10 cellular contexts compared by ENCODE assay signal in genomic region chr1:207869859-207870258, GRCh38. TPM values are rescaled to one million over a fixed set of nuclear protein-coding genes. Genes with fewer than 3 reads are reported as not detected.
DNase-seq lines count a peak whose midpoint lies in the region; ATAC-seq and TF ChIP-seq lines count a peak whose summit lies in the region.
"Had no signal": no experiment of that assay in that cellular context is flagged by ENCODE, and none has a peak within 500 bp of the region (broad histone marks: within the 10 kb centered on the region; RNA-seq: fewer than 3 reads in every experiment).

No MANE protein-coding gene starts in this region.

- no peaks in the 10 kb centered on the region for H3K9me3 Mint-ChIP-seq in T-helper 1 cell treated with Interleukin-12 subunit alpha and Interleukin-12 subunit beta and Interleukin-4 antibody, amounts not matched to agents 30 μg/mL and 1 μg/mL, for 36 hours
- H3K9me3 Mint-ChIP-seq in activated B cell treated with CpG ODN at 0.5 μM for 24 hours, result no peaks in the 10 kb centered on the region

- WGBS in gastroesophageal sphincter (ENCODE audit: low coverage in 1 of 2), 2 donors, result 86 to 95% methylated on average over 5 to 6 of the region's 6 CpGs
- 79 to 88% (median 83%) methylated on average over 6 of the region's 6 CpGs for WGBS in spleen, 5 donors

- H3K27ac ChIP-seq in gastroesophageal sphincter, result peak overlapping the region in 3 of 4 donors; percentile 97 to 99 (median 98)
- peak overlapping the region in 7 of 8 donors; percentile 96 to 99 (median 98) for H3K27ac ChIP-seq in spleen
- H3K27ac ChIP-seq in SJCRH30, result no peak overlapping the region

- H3K27me3 ChIP-seq in gastroesophageal sphincter (no peaks in the 10 kb centered on the region), spleen (replicated peaks in 1 of 7) (no peaks in the 10 kb centered on the region), SJCRH30 (peaks cover 5% of the 10 kb centered on the region; the same call in 1 of the 2 replicates)
- H3K27me3 ChIP-seq: left lung had no signal

- H3K9me3 ChIP-seq in gastroesophageal sphincter, result no peaks in the 10 kb centered on the region
- no peaks in the 10 kb centered on the region for H3K9me3 ChIP-seq in spleen
- no peaks in the 10 kb centered on the region for H3K9me3 ChIP-seq in SJCRH30 (replicated peaks)
- H3K9me3 ChIP-seq: left lung had no signal

- no peak for ATAC-seq in activated B cell treated with CpG ODN at 0.5 μM for 24 hours (ENCODE audit: low read depth)
- ATAC-seq in gastroesophageal sphincter, result no peak

- no peak for DNase-seq in T-helper 1 cell
- DNase-seq in activated B cell treated with CpG ODN at 0.5 μM for 24 hours, result no peak
- no peak for DNase-seq in spleen
- DNase-seq in NOMO-1 treated with dmso at 0.1 percent for 144 hours (lab: John Stamatoyannopoulos, UW; ENCODE audit: unreplicated experiment), result no peak
- DNase-seq in NCI-H446 treated with DMSO at 0.1 percent for 48 hours (lab: John Stamatoyannopoulos, UW), result no peak
- no peak for DNase-seq in SJCRH30
- DNase-seq: NCI-H526 had no signal

- peaks cover 70% of the 10 kb centered on the region for H3K4me1 Mint-ChIP-seq in T-helper 1 cell treated with Interleukin-12 subunit alpha and Interleukin-12 subunit beta and Interleukin-4 antibody, amounts not matched to agents 30 μg/mL and 1 μg/mL, for 36 hours (ENCODE audit: low read depth)
- peaks cover 83% of the 10 kb centered on the region for H3K4me1 Mint-ChIP-seq in activated B cell treated with CpG ODN at 0.5 μM for 24 hours

- peaks cover 4 to 82% (median 48%) of the 10 kb centered on the region in 3 donors for H3K4me1 ChIP-seq in gastroesophageal sphincter
- peaks cover 43 to 92% (median 82%) of the 10 kb centered on the region in 6 donors for H3K4me1 ChIP-seq in spleen
- peaks cover 5% of the 10 kb centered on the region; the same call in 1 of the 2 replicates for H3K4me1 ChIP-seq in SJCRH30

- H3K4me3 Mint-ChIP-seq in T-helper 1 cell treated with Interleukin-12 subunit alpha and Interleukin-12 subunit beta and Interleukin-4 antibody, amounts not matched to agents 30 μg/mL and 1 μg/mL, for 36 hours, result peak overlapping the region; percentile 84
- peak overlapping the region; percentile 81 for H3K4me3 Mint-ChIP-seq in activated B cell treated with CpG ODN at 0.5 μM for 24 hours

- H3K36me3 ChIP-seq in gastroesophageal sphincter, result peaks cover 0 to 11% of the 10 kb centered on the region in 2 donors
- peaks cover 0 to 29% (median 0%) of the 10 kb centered on the region in 6 donors for H3K36me3 ChIP-seq in spleen
- no peaks in the 10 kb centered on the region for H3K36me3 ChIP-seq in SJCRH30
- H3K36me3 ChIP-seq: left lung had no signal

- POLR2A ChIA-PET in activated B cell treated with CpG ODN at 0.5 μM for 24 hours (lab: Charles Lee), result interaction anchor here (1.2 to 17.4 kb wide), 3 partner anchors 37 to 59 kb away, joined by 3 to 547 read pairs (median 9); no protein-coding TSS in a partner anchor

- TF ChIP-seq CTCF in activated B cell treated with CpG ODN at 0.5 μM for 24 hours (IDR thresholded peaks at IDR 0.05), result no peak
- no peak for TF ChIP-seq CTCF in gastroesophageal sphincter (IDR thresholded peaks at IDR 0.05)
- TF ChIP-seq CTCF in spleen (IDR thresholded peaks at IDR 0.05 in 8 of 11, conservative IDR thresholded peaks at IDR 0.05 in 3 of 11), result no peak

- no peaks in the 10 kb centered on the region for H3K27me3 Mint-ChIP-seq in T-helper 1 cell treated with Interleukin-12 subunit alpha and Interleukin-12 subunit beta and Interleukin-4 antibody, amounts not matched to agents 30 μg/mL and 1 μg/mL, for 36 hours (ENCODE audit: low read depth)
- H3K27me3 Mint-ChIP-seq in activated B cell treated with CpG ODN at 0.5 μM for 24 hours, result no peaks in the 10 kb centered on the region

- peak overlapping the region; percentile 77 for H3K27ac Mint-ChIP-seq in T-helper 1 cell treated with Interleukin-12 subunit alpha and Interleukin-12 subunit beta and Interleukin-4 antibody, amounts not matched to agents 30 μg/mL and 1 μg/mL, for 36 hours
- H3K27ac Mint-ChIP-seq in activated B cell treated with CpG ODN at 0.5 μM for 24 hours, result peak overlapping the region; percentile 79

- no peak for TF ChIP-seq POLR2A in gastroesophageal sphincter (IDR thresholded peaks at IDR 0.05)
- no peak for TF ChIP-seq POLR2A in spleen (IDR thresholded peaks at IDR 0.05)

- H3K4me3 ChIP-seq in gastroesophageal sphincter (no peak overlapping the region), spleen (peak overlapping the region in 1 of 8 donors; percentile 97), SJCRH30 (no peak overlapping the region)

- H3K36me3 Mint-ChIP-seq in T-helper 1 cell treated with Interleukin-12 subunit alpha and Interleukin-12 subunit beta and Interleukin-4 antibody, amounts not matched to agents 30 μg/mL and 1 μg/mL, for 36 hours (ENCODE audit: low read depth), result peaks cover 28% of the 10 kb centered on the region
- peaks cover 24% of the 10 kb centered on the region for H3K36me3 Mint-ChIP-seq in activated B cell treated with CpG ODN at 0.5 μM for 24 hours (ENCODE audit: low read depth)

- CTCF ChIA-PET in activated B cell treated with CpG ODN at 0.5 μM for 24 hours (lab: Charles Lee), result interaction anchor here (0.7 to 17.8 kb wide), 13 partner anchors 8 to 93 kb away, joined by 3 to 397 read pairs (median 8); no protein-coding TSS in a partner anchor

- intact Hi-C loops in activated B cell treated with CpG ODN at 0.5 μM for 24 hours (cut with micrococcal nuclease), result loop anchor here (1.0 to 5.0 kb wide), 5 partner anchors 13 to 118 kb away; partner anchors contain the start of gene CD46
- intact Hi-C loops in spleen (cut with DNase I; ENCODE audit: low total_unique reads), result loop anchor here (5.0 kb wide), 1 partner anchor 43 kb away; no protein-coding TSS in a partner anchor

- no peak for TF ChIP-seq EP300 in gastroesophageal sphincter (IDR thresholded peaks at IDR 0.05)

RNA-seq across cellular contexts. Expression of gene CD34, which starts 41.1 kb away (rescaled TPM):
- total RNA-seq in activated B cell treated with CpG ODN at 0.5 μM for 24 hours, result not detected in 2 replicates
- total RNA-seq in gastroesophageal sphincter, result 100 to 1,000 TPM in 1 of 4 donors, 10 to 100 TPM in 3; 38.9 to 114 (median 62.1) TPM
- total RNA-seq in spleen, result 10 to 100 TPM; 12.6 to 31.5 (median 22.0) TPM
- 10 to 100 TPM in 1 of 3 donors, 1 to 10 TPM in 2; 5.1 to 17.7 (median 6.7) TPM for polyA plus RNA-seq in spleen
- 0.36 and 0.43 TPM in 2 replicates for total RNA-seq in SJCRH30 (2014; rRNA removed; shearing (Covaris generic))
